19 cellular contexts compared by ENCODE assay signal in genomic region chr18:78736015-78736690, GRCh38.
DNase-seq lines count a peak whose midpoint lies in the region; ATAC-seq, FAIRE-seq and TF ChIP-seq lines count a peak whose summit lies in the region.
"Had no signal": no experiment of that assay in that cellular context is flagged by ENCODE, and none has a peak within 500 bp of the region (broad histone marks: within the 10 kb centered on the region; RNA-seq: fewer than 3 reads in every experiment).

No MANE protein-coding gene starts in this region.

- CTCF ChIA-PET in activated CD8-positive, alpha-beta memory T cell treated with anti-CD3 and anti-CD28 coated beads, Interleukin-2, amount 10 ng/mL, durations not matched to agents 7 days and 5 days (lab: Charles Lee) = no interaction called here
- CTCF ChIA-PET in H1 (lab: Charles Lee; ENCODE audit: partially characterized antibody) = no interaction called here

- H2BK15ac ChIP-seq in H9 (ENCODE audit: low read depth, low read length) = no peak overlapping the region
- H2BK15ac ChIP-seq in H1 (ENCODE audit: low read length) = no peak overlapping the region
- no peak overlapping the region for H2BK15ac ChIP-seq in neuronal stem cell (ENCODE audit: low read length)

- DNase-seq in activated CD8-positive, alpha-beta memory T cell treated with anti-CD3 and anti-CD28 coated beads for 24 hours = peak; percentile 37
- DNase-seq in activated CD8-positive, alpha-beta memory T cell treated with anti-CD3 and anti-CD28 coated beads, Interleukin-2, amount 10 ng/mL, durations not matched to agents 7 days and 5 days = no peak
- DNase-seq in H9 (peak; percentile 5), H1 (ENCODE audit: low read depth in 1 of 2, low spot score in 2 of 2) (no peak), neuronal stem cell (ENCODE audit: low spot score) (no peak), brain microvascular endothelial cell (no peak)
- DNase-seq: CD8-positive, alpha-beta T cell; COR-L47; DMS153; DMS79 treated with DMSO at 0.1 percent for 48 hours; EL had no signal

- no peak for TF ChIP-seq RAD21 in H1 (IDR thresholded peaks at IDR 0.05 in 1 of 2, conservative IDR thresholded peaks at IDR 0.05 in 1 of 2; ENCODE audit: low read depth in 2 of 2, low read length in 2 of 2)

- H3K27ac ChIP-seq in H9 (ENCODE audit: insufficient read length, low read depth, low read length) (no peak overlapping the region), H1 (ENCODE audit: low read depth, low read length) (no peak overlapping the region), neuronal stem cell (replicated peaks; ENCODE audit: low read length) (no peak overlapping the region), brain microvascular endothelial cell (no peak overlapping the region)
- H3K27ac ChIP-seq: 22Rv1 had no signal

- TF ChIP-seq EP300 in H1 (IDR thresholded peaks at IDR 0.05; ENCODE audit: borderline replicate concordance in 1 of 2, low read depth in 2 of 2, low read length in 2 of 2) = no peak

- H3K4ac ChIP-seq in H9 (ENCODE audit: low read depth, low read length) (no peak overlapping the region), H1 (replicated peaks; ENCODE audit: insufficient read length, low read depth, low read length) (no peak overlapping the region), neuronal stem cell (ENCODE audit: low read length) (no peak overlapping the region)

- no peak for ATAC-seq in activated CD8-positive, alpha-beta memory T cell treated with anti-CD3 and anti-CD28 coated beads, Interleukin-2, amount 10 ng/mL, durations not matched to agents 7 days and 5 days
- ATAC-seq in GM18873 (IDR thresholded peaks at IDR 0.05; ENCODE audit: low FRiP score, unreplicated experiment) (no peak), GM19395 (IDR thresholded peaks at IDR 0.05; ENCODE audit: unreplicated experiment) (no peak)
- ATAC-seq: CD8-positive, alpha-beta T cell; HCT116 had no signal

- H3K56ac ChIP-seq in H9 (ENCODE audit: insufficient read length, low read depth, low read length) (no peak overlapping the region), H1 (replicated peaks; ENCODE audit: insufficient read length, low read depth, low read length) (no peak overlapping the region)

- H2BK120ac ChIP-seq in H9 (ENCODE audit: low read depth, low read length, poor library complexity, severe bottlenecking) (no peak overlapping the region), H1 (replicated peaks; ENCODE audit: low read depth, low read length) (no peak overlapping the region), neuronal stem cell (ENCODE audit: low read depth, low read length) (no peak overlapping the region)

- H4K8ac ChIP-seq in H9 (replicated peaks; ENCODE audit: insufficient read length, low read depth, low read length) = no peak overlapping the region
- H4K8ac ChIP-seq in H1 (ENCODE audit: extremely low read depth, insufficient read depth, low read length) = no peak overlapping the region
- H4K8ac ChIP-seq in neuronal stem cell (ENCODE audit: low read depth, low read length) = peak overlapping the region; percentile 24

- H3K36me3 Mint-ChIP-seq in activated CD8-positive, alpha-beta memory T cell treated with anti-CD3 and anti-CD28 coated beads, Interleukin-2, amount 10 ng/mL, durations not matched to agents 7 days and 5 days = no peaks in the 10 kb centered on the region
- no peaks in the 10 kb centered on the region; a peak in 1 of 7 replicates for H3K36me3 Mint-ChIP-seq in H9 (ENCODE audit: insufficient read depth in 1 of 3, low read depth in 3 of 3)
- H3K36me3 Mint-ChIP-seq: CD14-positive monocyte; CD8-positive, alpha-beta T cell had no signal

- in situ Hi-C loops in brain microvascular endothelial cell (cut with HindIII; ENCODE audit: low pct_ligation_motif_present, low sequenced_read_pairs) = no loop called here

- H3K4me2 ChIP-seq in H9 (ENCODE audit: insufficient read depth, insufficient read length, low read length) (no peak overlapping the region), H1 (ENCODE audit: insufficient read depth in 1 of 2, low read depth in 2 of 2, low read length in 2 of 2) (no peak overlapping the region), neuronal stem cell (ENCODE audit: insufficient read depth, low read length, poor library complexity, severe bottlenecking) (no peak overlapping the region)

- H3K79me1 ChIP-seq in H9 (ENCODE audit: insufficient read depth, low read depth, low read length, poor library complexity, severe bottlenecking) (no peaks in the 10 kb centered on the region), H1 (ENCODE audit: low read depth, low read length) (no peaks in the 10 kb centered on the region), neuronal stem cell (ENCODE audit: low read depth, low read length) (no peaks in the 10 kb centered on the region)

- WGBS in H9 (ENCODE audit: extremely low coverage, insufficient read length, low lambda C conversion rate) = no CpG with 5 or more reads among the region's 33 CpGs
- WGBS in H1 (ENCODE audit: extremely low coverage in 1 of 2, insufficient coverage in 1 of 2, insufficient read length in 1 of 2, insufficient replicate concordance in 2 of 2, low coverage in 1 of 2, low lambda C conversion rate in 2 of 2, missing lambda C conversion rate in 1 of 2), 2 experiments = 93% methylated on average over 33 of the region's 33 CpGs; no CpG with 5 or more reads in 1 of the 2 experiments
- no CpG with 5 or more reads among the region's 33 CpGs for WGBS in neuronal stem cell (ENCODE audit: extremely low coverage in 2 of 2, insufficient read length in 2 of 2, insufficient replicate concordance in 1 of 2), 2 donors

- H3K14ac ChIP-seq in H9 (ENCODE audit: insufficient read depth, low read length) (no peak overlapping the region), H1 (ENCODE audit: insufficient read length) (no peak overlapping the region), neuronal stem cell (ENCODE audit: low read length) (no peak overlapping the region)

- POLR2A ChIA-PET in H1 (lab: Charles Lee; ENCODE audit: partially characterized antibody) = no interaction called here

- no peak for TF ChIP-seq POLR2A in H1 (IDR thresholded peaks at IDR 0.05; ENCODE audit: control extremely low read depth in 1 of 2, low read depth in 2 of 2, low read length in 2 of 2)

- H4K91ac ChIP-seq in H9 (ENCODE audit: insufficient read length, low read depth, low read length) (no peak overlapping the region), H1 (replicated peaks; ENCODE audit: insufficient read length, low read length) (no peak overlapping the region), neuronal stem cell (ENCODE audit: low read depth, low read length, poor library complexity) (no peak overlapping the region)

- FAIRE-seq in H1 (lab: Jason Lieb, UNC) = no peak
- FAIRE-seq: D721Med, G401.6, GM12891 had no signal

- H3K23me2 ChIP-seq in H9 (ENCODE audit: insufficient read length, low read depth, low read length, poor library complexity, severe bottlenecking) (no peaks in the 10 kb centered on the region), H1 (ENCODE audit: low read depth, low read length) (peaks cover 12% of the 10 kb centered on the region; the same call in 1 of the 2 replicates)

- H3K4me1 ChIP-seq in H9 (ENCODE audit: insufficient read depth, low read length) (no peaks in the 10 kb centered on the region), H1 (replicated peaks in 1 of 4; ENCODE audit: control insufficient read depth in 3 of 4, insufficient read depth in 4 of 4, low read length in 3 of 4) (no peaks in the 10 kb centered on the region; a peak in 1 of 7 replicates), neuronal stem cell (ENCODE audit: control insufficient read depth in 2 of 2, insufficient read depth in 1 of 2, low read depth in 1 of 2, low read length in 2 of 2) (peaks cover 0 to 2% of the 10 kb centered on the region in 2 donors)

- H3K9ac ChIP-seq in H9 (ENCODE audit: extremely low read depth, insufficient read length, low read length) (no peak overlapping the region), H1 (replicated peaks in 1 of 4; ENCODE audit: extremely low read depth in 1 of 4, low read depth in 3 of 4, low read length in 3 of 4) (no peak overlapping the region), neuronal stem cell (ENCODE audit: low read depth, low read length, poor library complexity) (no peak overlapping the region)

- H3K4me3 Mint-ChIP-seq in activated CD8-positive, alpha-beta memory T cell treated with anti-CD3 and anti-CD28 coated beads, Interleukin-2, amount 10 ng/mL, durations not matched to agents 7 days and 5 days = no peak overlapping the region
- no peak overlapping the region for H3K4me3 Mint-ChIP-seq in H9
- H3K4me3 Mint-ChIP-seq: CD14-positive monocyte; CD8-positive, alpha-beta T cell had no signal

- H2BK20ac ChIP-seq in H9 (ENCODE audit: low read depth, low read length, poor library complexity, severe bottlenecking) (no peak overlapping the region), H1 (ENCODE audit: low read length) (no peak overlapping the region)

- H3K18ac ChIP-seq in H9 (ENCODE audit: insufficient read length, low read depth, low read length) (no peak overlapping the region), H1 (ENCODE audit: extremely low read depth, low read length) (no peak overlapping the region), neuronal stem cell (ENCODE audit: low read length) (peak overlapping the region; percentile 79)

- no peak overlapping the region for H2BK5ac ChIP-seq in H9 (ENCODE audit: insufficient read length, low read length)
- no peak overlapping the region for H2BK5ac ChIP-seq in H1 (ENCODE audit: low read depth, low read length)
- no peak overlapping the region for H2BK5ac ChIP-seq in neuronal stem cell (ENCODE audit: low read length)

- H3K79me2 ChIP-seq in H9 (ENCODE audit: insufficient read depth, low read length) (no peaks in the 10 kb centered on the region), H1 (ENCODE audit: control insufficient read depth in 1 of 2, insufficient read depth in 2 of 2, low read length in 2 of 2) (no peaks in the 10 kb centered on the region)

- no peak overlapping the region for H2AK5ac ChIP-seq in H9 (ENCODE audit: insufficient read length, low read length)
- H2AK5ac ChIP-seq in H1 (ENCODE audit: low read depth, low read length) = no peak overlapping the region
- no peak overlapping the region for H2AK5ac ChIP-seq in neuronal stem cell (ENCODE audit: low read depth, low read length)

- H4K5ac ChIP-seq in H9 (ENCODE audit: insufficient read length, low read depth, low read length) = no peak overlapping the region
- H4K5ac ChIP-seq in H1 (ENCODE audit: insufficient read length, low read depth, low read length) = no peak overlapping the region

- H2BK12ac ChIP-seq in H9 (ENCODE audit: insufficient read length, low read depth, low read length) (no peak overlapping the region), H1 (ENCODE audit: low read depth, low read length) (peak overlapping the region; percentile 4; the same call in 1 of the 2 replicates), neuronal stem cell (ENCODE audit: low read length) (no peak overlapping the region)

- no peaks in the 10 kb centered on the region for H3K9me3 Mint-ChIP-seq in activated CD8-positive, alpha-beta memory T cell treated with anti-CD3 and anti-CD28 coated beads, Interleukin-2, amount 10 ng/mL, durations not matched to agents 7 days and 5 days (ENCODE audit: low read depth)
- H3K9me3 Mint-ChIP-seq in H9 = no peaks in the 10 kb centered on the region; a peak in 2 of 5 replicates
- H3K9me3 Mint-ChIP-seq: CD8-positive, alpha-beta T cell had no signal

- no peak for TF ChIP-seq CTCF in H9 (conservative IDR thresholded peaks at IDR 0.05)
- no peak for TF ChIP-seq CTCF in H1 (IDR thresholded peaks at IDR 0.05; ENCODE audit: control extremely low read depth in 1 of 3, insufficient read depth in 1 of 3, low read depth in 1 of 3, low read length in 3 of 3)
- no peak for TF ChIP-seq CTCF in brain microvascular endothelial cell (IDR thresholded peaks at IDR 0.05; ENCODE audit: low read depth, low read length, missing control alignments)

- H4K20me1 ChIP-seq in H9 (ENCODE audit: control insufficient read depth, insufficient read depth, insufficient read length) (no peaks in the 10 kb centered on the region), H1 (replicated peaks in 1 of 2; ENCODE audit: control insufficient read depth in 1 of 2, insufficient read depth in 2 of 2, low read length in 2 of 2) (peaks cover 0 to 5% of the 10 kb centered on the region in 2 experiments)

- H2AFZ ChIP-seq in H9 (ENCODE audit: low read length) = no peak overlapping the region
- H2AFZ ChIP-seq in H1 (ENCODE audit: low read length) = no peak overlapping the region
- H2AFZ ChIP-seq in neuronal stem cell (ENCODE audit: low read length) = no peak overlapping the region

- H3K36me3 ChIP-seq in H1 (ENCODE audit: control insufficient read depth in 2 of 4, insufficient read depth in 4 of 4, low read length in 3 of 4) (no peaks in the 10 kb centered on the region), neuronal stem cell (replicated peaks in 1 of 2; ENCODE audit: control insufficient read depth in 2 of 2, insufficient read depth in 2 of 2, low read length in 2 of 2) (no peaks in the 10 kb centered on the region), brain microvascular endothelial cell (replicated peaks) (no peaks in the 10 kb centered on the region)

- H3K4me1 Mint-ChIP-seq in activated CD8-positive, alpha-beta memory T cell treated with anti-CD3 and anti-CD28 coated beads, Interleukin-2, amount 10 ng/mL, durations not matched to agents 7 days and 5 days = no peaks in the 10 kb centered on the region
- 0 out of 4 replicates have a peak, but pooled peaks cover 0 to 7% of the 10 kb centered on the region in 2 experiments for H3K4me1 Mint-ChIP-seq in H9
- H3K4me1 Mint-ChIP-seq: CD14-positive monocyte had no signal

- H3K4me3 ChIP-seq in H1 (ENCODE audit: extremely low read depth in 1 of 4, insufficient read depth in 2 of 4, low read depth in 3 of 4, low read length in 4 of 4) (no peak overlapping the region), neuronal stem cell (ENCODE audit: low read length in 2 of 2) (no peak overlapping the region), brain microvascular endothelial cell (ENCODE audit: low read depth, low read length) (no peak overlapping the region)

- H3K27me3 Mint-ChIP-seq in activated CD8-positive, alpha-beta memory T cell treated with anti-CD3 and anti-CD28 coated beads, Interleukin-2, amount 10 ng/mL, durations not matched to agents 7 days and 5 days = no peaks in the 10 kb centered on the region
- H3K27me3 Mint-ChIP-seq in H9 (ENCODE audit: low read depth) = peaks cover 3% of the 10 kb centered on the region; the same call in 1 of the 2 replicates

- H3K9me3 ChIP-seq in H9 (ENCODE audit: control insufficient read depth, low read depth, low read length) = no peaks in the 10 kb centered on the region
- no peaks in the 10 kb centered on the region for H3K9me3 ChIP-seq in H1 (ENCODE audit: insufficient read depth in 2 of 2, low read depth in 1 of 2, low read length in 1 of 2)
- no peaks in the 10 kb centered on the region for H3K9me3 ChIP-seq in neuronal stem cell (replicated peaks in 1 of 2; ENCODE audit: control insufficient read depth in 2 of 2, insufficient read depth in 1 of 2, low read depth in 1 of 2, low read length in 2 of 2)

- H3K23ac ChIP-seq in H9 (ENCODE audit: insufficient read length, low read depth, low read length) (no peak overlapping the region), H1 (ENCODE audit: insufficient read length) (no peak overlapping the region), neuronal stem cell (ENCODE audit: low read depth, low read length, poor library complexity) (no peak overlapping the region)

- no peaks in the 10 kb centered on the region for H3K27me3 ChIP-seq in H9 (ENCODE audit: insufficient read depth, low read length)
- no peaks in the 10 kb centered on the region for H3K27me3 ChIP-seq in H1 (replicated peaks in 1 of 4; ENCODE audit: control insufficient read depth in 3 of 4, extremely low read depth in 1 of 4, insufficient read depth in 3 of 4, low read length in 3 of 4)
- H3K27me3 ChIP-seq in neuronal stem cell (ENCODE audit: control insufficient read depth in 3 of 3, insufficient read depth in 3 of 3, low read depth in 1 of 3, low read length in 3 of 3) = no peaks in the 10 kb centered on the region
- no peaks in the 10 kb centered on the region for H3K27me3 ChIP-seq in brain microvascular endothelial cell (replicated peaks)

- H3K27ac Mint-ChIP-seq in activated CD8-positive, alpha-beta memory T cell treated with anti-CD3 and anti-CD28 coated beads, Interleukin-2, amount 10 ng/mL, durations not matched to agents 7 days and 5 days = no peak overlapping the region
- no peak overlapping the region for H3K27ac Mint-ChIP-seq in H9
- H3K27ac Mint-ChIP-seq: CD14-positive monocyte; CD8-positive, alpha-beta T cell had no signal

- no peak overlapping the region for H3T11ph ChIP-seq in H9 (ENCODE audit: low read length)

Comparison
In these comparisons a context has a peak if more than half of its experiments do, and no peak if none do; other contexts are left out.
1. DNase-seq: peak in activated CD8-positive, alpha-beta memory T cell treated with anti-CD3 and anti-CD28 coated beads for 24 hours (single experiment) and H9 (single experiment); none in activated CD8-positive, alpha-beta memory T cell treated with anti-CD3 and anti-CD28 coated beads, Interleukin-2, amount 10 ng/mL, durations not matched to agents 7 days and 5 days (single experiment), H1 (0 of 2), neuronal stem cell (single experiment) and brain microvascular endothelial cell (single experiment).